ENCODE assay signal across 1 cellular context in genomic region chr1:41925712-41926111, GRCh38.
TF ChIP-seq lines count a peak whose summit lies in the region.

No MANE protein-coding gene starts in this region.

TF ChIP-seq in WTC11, 78 proteins besides CTCF, POLR2A, EP300 and RAD21 (continued from another document):
- TF ChIP-seq FOXP4 (CRISPR knock-in tag; IDR thresholded peaks at IDR 0.05) = no peak
- TF ChIP-seq ARID4B (CRISPR knock-in tag; IDR thresholded peaks at IDR 0.05; ENCODE audit: borderline replicate concordance) = no peak
- TF ChIP-seq ZNF671 (CRISPR knock-in tag; IDR thresholded peaks at IDR 0.05) = no peak
- TF ChIP-seq EMX1 (CRISPR knock-in tag; IDR thresholded peaks at IDR 0.05) = no peak
- TF ChIP-seq GRHL2 (CRISPR knock-in tag; IDR thresholded peaks at IDR 0.05; ENCODE audit: insufficient replicate concordance, severe bottlenecking) = no peak
- no peak for TF ChIP-seq PREB (CRISPR knock-in tag; IDR thresholded peaks at IDR 0.05; ENCODE audit: borderline replicate concordance)
- TF ChIP-seq NFE2L1 (CRISPR knock-in tag; IDR thresholded peaks at IDR 0.05) = no peak
- TF ChIP-seq ATF1 (CRISPR knock-in tag; IDR thresholded peaks at IDR 0.05) = no peak
- no peak for TF ChIP-seq IRF2 (CRISPR knock-in tag; IDR thresholded peaks at IDR 0.05; ENCODE audit: borderline replicate concordance, low read depth)
